10 cellular contexts compared by ENCODE assay signal in genomic region chr1:53957231-53957818, GRCh38. TPM values are rescaled to one million over a fixed set of nuclear protein-coding genes. Genes with fewer than 3 reads are reported as not detected.
A peak's percentile ranks its signal among the peaks of the same experiment; 100 is the strongest.
DNase-seq lines count a peak whose midpoint lies in the region; ATAC-seq and TF ChIP-seq lines count a peak whose summit lies in the region.
"Had no signal": no experiment of that assay in that cellular context is flagged by ENCODE, and none has a peak within 500 bp of the region (broad histone marks: within the 10 kb centered on the region; RNA-seq: fewer than 3 reads in every experiment).

No MANE protein-coding gene starts in this region.

- DNase-seq in AG04450 (ENCODE audit: low read depth, low spot score): no peak
- no peak for DNase-seq in HL-60 (ENCODE audit: low read depth in 1 of 2, low spot score in 1 of 2)
- DNase-seq in activated naive CD8-positive, alpha-beta T cell treated with anti-CD3 and anti-CD28 coated beads, Interleukin-2, amount 50 U/mL, for 24 hours: no peak
- DNase-seq in lung microvascular endothelial cell (ENCODE audit: low read depth in 2 of 2): peak; percentile 13 to 23
- no peak for DNase-seq in NCI-H526 treated with DMSO at 0.1 percent for 48 hours (lab: John Stamatoyannopoulos, UW)
- no peak for DNase-seq in CD1c-positive myeloid dendritic cell (ENCODE audit: extremely low spot score)
- DNase-seq in retina: no peak
- DNase-seq: posterior cingulate gyrus had no signal

- H3K4me1 Mint-ChIP-seq in activated naive CD8-positive, alpha-beta T cell treated with anti-CD3 and anti-CD28 coated beads, Interleukin-2, amount 50 U/mL, for 24 hours: peaks cover 5% of the 10 kb centered on the region

- peak overlapping the region; percentile 55 for H3K27ac ChIP-seq in AG04450 (ENCODE audit: low read depth, low read length)
- H3K27ac ChIP-seq in HL-60 (replicated peaks): peak overlapping the region; percentile 25

- no peak overlapping the region for H3K4me3 ChIP-seq in AG04450 (ENCODE audit: low read depth, low read length)
- no peak overlapping the region for H3K4me3 ChIP-seq in HL-60 (replicated peaks; ENCODE audit: insufficient read depth, low read length)

- H3K27me3 Mint-ChIP-seq in activated naive CD8-positive, alpha-beta T cell treated with anti-CD3 and anti-CD28 coated beads, Interleukin-2, amount 50 U/mL, for 24 hours: no peaks in the 10 kb centered on the region
- H3K27me3 Mint-ChIP-seq: activated naive CD8-positive, alpha-beta T cell had no signal

- no peaks in the 10 kb centered on the region for H3K9me3 Mint-ChIP-seq in activated naive CD8-positive, alpha-beta T cell treated with anti-CD3 and anti-CD28 coated beads, Interleukin-2, amount 50 U/mL, for 24 hours

- POLR2A ChIA-PET in AG04450 (lab: Yijun Ruan, JAX): no interaction called here

- H3K27me3 ChIP-seq in AG04450 (ENCODE audit: control insufficient read depth, insufficient read depth, low read length) (no peaks in the 10 kb centered on the region), HL-60 (ENCODE audit: insufficient read depth, poor library complexity, severe bottlenecking) (no peaks in the 10 kb centered on the region)

- H3K27ac Mint-ChIP-seq in activated naive CD8-positive, alpha-beta T cell treated with anti-CD3 and anti-CD28 coated beads, Interleukin-2, amount 50 U/mL, for 24 hours: peak overlapping the region; percentile 50
- H3K27ac Mint-ChIP-seq: activated naive CD8-positive, alpha-beta T cell had no signal

- TF ChIP-seq CTCF in AG04450 (IDR thresholded peaks at IDR 0.05; ENCODE audit: low read depth, low read length): no peak
- no peak for TF ChIP-seq CTCF in HL-60 (IDR thresholded peaks at IDR 0.05; ENCODE audit: insufficient read depth, low read length)

- CTCF ChIA-PET in AG04450 (lab: Charles Lee): interaction anchor here (1.2 to 1.8 kb wide), 2 partner anchors 78 to 97 kb away, joined by 10 to 11 read pairs; no protein-coding TSS in a partner anchor

- H3K9me3 ChIP-seq in AG04450 (ENCODE audit: control insufficient read depth, insufficient read depth, low read length): no peaks in the 10 kb centered on the region

- peaks cover 31% of the 10 kb centered on the region for H3K36me3 Mint-ChIP-seq in activated naive CD8-positive, alpha-beta T cell treated with anti-CD3 and anti-CD28 coated beads, Interleukin-2, amount 50 U/mL, for 24 hours (ENCODE audit: low read depth)

- no peak for ATAC-seq in activated naive CD8-positive, alpha-beta T cell treated with anti-CD3 and anti-CD28 coated beads, Interleukin-2, amount 50 U/mL, for 24 hours
- ATAC-seq in HG02970 (IDR thresholded peaks at IDR 0.05; ENCODE audit: low FRiP score, unreplicated experiment): no peak

- no peak overlapping the region for H3K4me3 Mint-ChIP-seq in activated naive CD8-positive, alpha-beta T cell treated with anti-CD3 and anti-CD28 coated beads, Interleukin-2, amount 50 U/mL, for 24 hours
- H3K4me3 Mint-ChIP-seq: activated naive CD8-positive, alpha-beta T cell had no signal

RNA-seq across cellular contexts. Expression of gene LRRC42, which starts 11.2 kb away (rescaled TPM):
- 44.5 and 51.4 TPM in 2 replicates for polyA plus RNA-seq in AG04450 (2011; rRNA removed)
- polyA minus RNA-seq in AG04450 (2011; rRNA and poly(A)+ RNA removed): 27.5 and 29.5 TPM in 2 replicates
- 17.2 and 22.0 TPM in 2 replicates for total RNA-seq in lung microvascular endothelial cell

RNA-seq across cellular contexts. Expression of gene IFT25, which starts 11.8 kb away (rescaled TPM):
- polyA plus RNA-seq in AG04450 (2011; rRNA removed): 41.9 and 54.2 TPM in 2 replicates
- 3.2 and 8.2 TPM in 2 replicates for polyA minus RNA-seq in AG04450 (2011; rRNA and poly(A)+ RNA removed)
- total RNA-seq in lung microvascular endothelial cell: 12.4 and 14.5 TPM in 2 replicates

Comparison
In these comparisons a context has a peak if more than half of its experiments do, and no peak if none do; other contexts are left out.
1. DNase-seq: peak in lung microvascular endothelial cell (2 of 2); none in AG04450 (single experiment), HL-60 (0 of 2), activated naive CD8-positive, alpha-beta T cell treated with anti-CD3 and anti-CD28 coated beads, Interleukin-2, amount 50 U/mL, for 24 hours (single experiment), NCI-H526 treated with DMSO at 0.1 percent for 48 hours (single experiment), CD1c-positive myeloid dendritic cell (single experiment) and retina (single experiment).